12 cellular contexts compared by ENCODE assay signal in genomic region chr6:8108031-8108660, GRCh38. TPM values are rescaled to one million over a fixed set of nuclear protein-coding genes. Genes with fewer than 3 reads are reported as not detected.
DNase-seq lines count a peak whose midpoint lies in the region; ATAC-seq and TF ChIP-seq lines count a peak whose summit lies in the region.
"Had no signal": no experiment of that assay in that cellular context is flagged by ENCODE, and none has a peak within 500 bp of the region (broad histone marks: within the 10 kb centered on the region; RNA-seq: fewer than 3 reads in every experiment).

No MANE protein-coding gene starts in this region.

- H3K36me3 ChIP-seq in SJSA1: no peaks in the 10 kb centered on the region
- H3K36me3 ChIP-seq: gastroesophageal sphincter had no signal

- DNase-seq in GM03348 (ENCODE audit: low spot score) (peak; percentile 80), SJSA1 (ENCODE audit: low read depth in 1 of 2, low spot score in 2 of 2) (peak; percentile 82 to 90), fibroblast of gingiva (ENCODE audit: low read depth) (peak; percentile 90), retinal pigment epithelial cell (ENCODE audit: low read depth) (peak; percentile 67), NCI-H524 (lab: John Stamatoyannopoulos, UW) (no peak), COR-L47 (lab: John Stamatoyannopoulos, UW) (no peak), NK-92 (lab: John Stamatoyannopoulos, UW; ENCODE audit: unreplicated experiment) (no peak)
- DNase-seq: activated effector memory CD4-positive, alpha-beta T cell treated with anti-CD3 and anti-CD28 coated beads, Interleukin-2, amount 50 U/mL, for 16 hours; NCI-H2227 treated with DMSO at 0.1 percent for 48 hours had no signal

- TF ChIP-seq CTCF in retinal pigment epithelial cell (conservative IDR thresholded peaks at IDR 0.05; ENCODE audit: low read depth, low read length): no peak

- H3K9me3 ChIP-seq in SJSA1 (replicated peaks): no peaks in the 10 kb centered on the region
- H3K9me3 ChIP-seq: gastroesophageal sphincter had no signal

- 0 out of 2 replicates have a peak, but pooled peaks cover 2% of the 10 kb centered on the region for H3K27me3 ChIP-seq in SJSA1 (replicated peaks)

- H3K4me1 ChIP-seq in SJSA1 (replicated peaks): peaks cover 16% of the 10 kb centered on the region
- H3K4me1 ChIP-seq: gastroesophageal sphincter had no signal

- H3K27ac ChIP-seq in SJSA1: peak overlapping the region; percentile 65
- H3K27ac ChIP-seq: gastroesophageal sphincter, HL-60 had no signal

- no peak overlapping the region for H3K4me3 ChIP-seq in SJSA1
- H3K4me3 ChIP-seq in retinal pigment epithelial cell (ENCODE audit: low read length): no peak overlapping the region
- H3K4me3 ChIP-seq: gastroesophageal sphincter had no signal

- no peak for ATAC-seq in GM18907 (IDR thresholded peaks at IDR 0.05; ENCODE audit: unreplicated experiment)
- ATAC-seq: gastroesophageal sphincter had no signal

RNA-seq across cellular contexts. Expression of gene EEF1E1, which starts 5.8 kb away (rescaled TPM):
- total RNA-seq in SJSA1 (2014; rRNA removed; shearing (Covaris generic)): 52.9 and 154 TPM in 2 replicates

RNA-seq across cellular contexts. Expression of gene BLOC1S5, which starts 44.0 kb away (rescaled TPM):
- total RNA-seq in SJSA1 (2014; rRNA removed; shearing (Covaris generic)): 18.3 and 22.0 TPM in 2 replicates

Comparison
In these comparisons a context has a peak if more than half of its experiments do, and no peak if none do; other contexts are left out.
1. DNase-seq: peak in GM03348 (single experiment), SJSA1 (2 of 2), fibroblast of gingiva (single experiment) and retinal pigment epithelial cell (single experiment); none in NCI-H524 (0 of 2), COR-L47 (single experiment) and NK-92 (single experiment).